Comparison of ENCODE assay signal across 9 cellular contexts in the genomic region with DNA sequence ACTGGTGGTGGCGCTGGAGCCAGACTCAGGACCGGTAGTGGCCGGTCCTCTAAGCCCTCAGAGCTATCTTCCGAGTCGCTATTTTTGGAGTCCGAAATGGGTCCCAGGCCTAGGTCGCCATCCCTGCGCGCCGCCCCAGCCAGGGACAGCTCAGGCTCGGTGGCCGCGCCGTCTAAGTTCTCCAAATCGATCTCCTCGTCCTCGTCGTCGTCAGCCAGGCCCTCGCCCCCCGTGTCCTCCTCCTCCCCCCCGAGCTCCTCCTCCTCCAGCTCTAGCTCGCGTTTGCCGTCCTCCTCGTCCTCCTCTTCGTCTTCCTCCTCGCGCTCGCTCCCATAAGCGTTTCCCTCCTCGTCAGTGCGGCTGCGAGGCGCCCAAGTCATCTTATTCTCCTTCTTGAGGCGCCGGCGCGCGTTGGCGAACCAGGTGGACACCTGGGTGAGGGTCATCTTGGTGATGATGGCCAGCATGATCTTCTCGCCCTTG. TPM values are rescaled to one million over a fixed set of nuclear protein-coding genes. Genes with fewer than 3 reads are reported as not detected.
DNase-seq lines count a peak whose midpoint lies in the region; ATAC-seq and TF ChIP-seq lines count a peak whose summit lies in the region.
"Had no signal": no experiment of that assay in that cellular context is flagged by ENCODE, and none has a peak within 500 bp of the region (broad histone marks: within the 10 kb centered on the region; RNA-seq: fewer than 3 reads in every experiment).

No MANE protein-coding gene starts in this region.

- peaks cover 0 to 12% (median 0%) of the 10 kb centered on the region in 3 donors for H3K36me3 ChIP-seq in esophagus squamous epithelium
- no peaks in the 10 kb centered on the region for H3K36me3 ChIP-seq in parathyroid adenoma (ENCODE audit: control insufficient read depth, insufficient read depth, low read length)

- H3K27ac ChIP-seq in esophagus squamous epithelium (peak overlapping the region; percentile 90 to 97 (median 94)), parathyroid adenoma (no peak overlapping the region)

- no peak for TF ChIP-seq CTCF in esophagus squamous epithelium (IDR thresholded peaks at IDR 0.05)
- TF ChIP-seq CTCF in parathyroid adenoma (IDR thresholded peaks at IDR 0.05) = no peak

- H2AFZ ChIP-seq in parathyroid adenoma = peak overlapping the region; percentile 17

- H3K9ac ChIP-seq in parathyroid adenoma = no peak overlapping the region

- H3K4me1 ChIP-seq in esophagus squamous epithelium (peaks cover 15 to 73% (median 34%) of the 10 kb centered on the region in 3 donors), parathyroid adenoma (no peaks in the 10 kb centered on the region)

- peak overlapping the region; percentile 81 for H3K4me2 ChIP-seq in parathyroid adenoma (ENCODE audit: low read length)

- peak overlapping the region; percentile 63 to 81 (median 73) for H3K4me3 ChIP-seq in esophagus squamous epithelium
- H3K4me3 ChIP-seq in parathyroid adenoma (ENCODE audit: low read depth, low read length) = peak overlapping the region; percentile 60

- ATAC-seq in activated CD4-positive, CD25-positive, alpha-beta regulatory T cell treated with anti-CD3 and anti-CD28 coated beads, Interleukin-2, amount 50 U/mL, for 24 hours = no peak
- no peak for ATAC-seq in GM21723 (IDR thresholded peaks at IDR 0.05; ENCODE audit: unreplicated experiment)
- ATAC-seq: HCT116 had no signal

- no peaks in the 10 kb centered on the region for H3K79me2 ChIP-seq in parathyroid adenoma

- peaks cover 0 to 100% (median 15%) of the 10 kb centered on the region in 4 donors for H3K27me3 ChIP-seq in esophagus squamous epithelium
- H3K27me3 ChIP-seq in parathyroid adenoma (ENCODE audit: control insufficient read depth, insufficient read depth, low read length) = no peaks in the 10 kb centered on the region

- H3K9me3 ChIP-seq in esophagus squamous epithelium (no peaks in the 10 kb centered on the region), parathyroid adenoma (ENCODE audit: control insufficient read depth, low read length) (no peaks in the 10 kb centered on the region)

- intact Hi-C loops in esophagus squamous epithelium (cut with DNase I) = loop anchor here (5.0 kb wide), 1 partner anchor 647 kb away; the partner anchor contains the start of gene IRX5

- WGBS in esophagus squamous epithelium, 2 donors = 2 to 15% methylated on average over 20 to 38 of the region's 42 CpGs

- TF ChIP-seq POLR2A in esophagus squamous epithelium (IDR thresholded peaks at IDR 0.05) = no peak

- DNase-seq in GM03348 (ENCODE audit: low spot score) (peak; percentile 43), NCI-H774 (lab: John Stamatoyannopoulos, UW) (peak; percentile 5), esophagus squamous epithelium (lab: John Stamatoyannopoulos, UW) (no peak), mucosa of gallbladder (ENCODE audit: low spot score) (no peak), occipital lobe (lab: John Stamatoyannopoulos, UW) (no peak)

RNA-seq across cellular contexts. Expression of gene IRX3, which starts 1.6 kb away (rescaled TPM):
- total RNA-seq in esophagus squamous epithelium = 10 to 100 TPM; 18.1 to 27.4 (median 26.4) TPM
- total RNA-seq in mucosa of gallbladder = 0.43 TPM
- not detected for total RNA-seq in occipital lobe

Comparison
In these comparisons a context has a peak if more than half of its experiments do, and no peak if none do; other contexts are left out.
1. DNase-seq: peak in GM03348 (single experiment) and NCI-H774 (single experiment); none in esophagus squamous epithelium (single experiment), mucosa of gallbladder (single experiment) and occipital lobe (single experiment).
2. RNA of gene IRX3, which starts 1.6 kb away (total RNA-seq): 18.1 to 27.4 TPM in esophagus squamous epithelium; 0.43 TPM in mucosa of gallbladder (single experiment) and not detected in occipital lobe (single experiment); every median in the first group is over 10 times any median in the second.